19 cellular contexts compared by ENCODE assay signal in the genomic region with DNA sequence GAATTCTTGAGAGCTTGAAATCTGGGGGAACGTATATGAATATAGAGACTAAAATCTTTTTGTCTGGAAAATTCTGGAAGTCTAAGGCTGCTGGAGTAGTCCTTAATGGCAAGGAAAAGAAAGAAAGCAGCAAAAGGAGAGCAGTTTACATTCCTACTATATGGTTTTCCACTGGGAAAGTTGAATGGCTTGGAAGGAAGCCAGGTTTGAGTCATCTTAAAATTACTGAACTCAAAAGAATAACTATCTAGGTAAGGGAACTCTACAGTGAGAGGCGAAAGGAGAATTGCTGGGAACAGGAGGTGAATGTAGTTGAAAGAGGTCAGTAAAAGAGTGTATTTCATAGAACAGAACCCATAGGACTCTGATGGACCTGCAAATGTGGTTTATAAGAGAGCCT.
DNase-seq lines count a peak whose midpoint lies in the region; ATAC-seq, FAIRE-seq and TF ChIP-seq lines count a peak whose summit lies in the region.
"Had no signal": no experiment of that assay in that cellular context is flagged by ENCODE, and none has a peak within 500 bp of the region (broad histone marks: within the 10 kb centered on the region; RNA-seq: fewer than 3 reads in every experiment).

No MANE protein-coding gene starts in this region.

- no peak for TF ChIP-seq CTCF in PC-3 (conservative IDR thresholded peaks at IDR 0.05; ENCODE audit: low read depth, low read length)
- no peak for TF ChIP-seq CTCF in bronchial epithelial cell (IDR thresholded peaks at IDR 0.05; ENCODE audit: insufficient read depth, low read length, severe bottlenecking)

- H3K4me3 ChIP-seq in PC-3 (ENCODE audit: low read length) (peak overlapping the region; percentile 43; the same call in 1 of the 2 replicates), bronchial epithelial cell (ENCODE audit: low read depth, low read length) (no peak overlapping the region), mesenchymal stem cell (ENCODE audit: insufficient read depth in 1 of 2, low read depth in 1 of 2, low read length in 2 of 2) (no peak overlapping the region)
- H3K4me3 ChIP-seq: sigmoid colon, tibial artery had no signal

- peak overlapping the region; percentile 59 for H3K4me2 ChIP-seq in PC-3 (ENCODE audit: low read length)
- H3K4me2 ChIP-seq in mesenchymal stem cell (ENCODE audit: low read length, poor library complexity, severe bottlenecking), result no peak overlapping the region

- ATAC-seq in PC-3, result peak; percentile 56
- ATAC-seq in GM21360 (IDR thresholded peaks at IDR 0.05; ENCODE audit: unreplicated experiment), result no peak
- no peak for ATAC-seq in HG03280 (IDR thresholded peaks at IDR 0.05; ENCODE audit: unreplicated experiment)
- ATAC-seq in GM19395 (IDR thresholded peaks at IDR 0.05; ENCODE audit: unreplicated experiment), result no peak
- ATAC-seq: naive thymus-derived CD4-positive, alpha-beta T cell; stimulated activated memory B cell treated with anti-CD40 and anti-IgM and Interleukin-4, amounts not matched to agents 10 μg/mL and 1 μg/mL and 100 μg/mL, for 72 hours had no signal

- no peak overlapping the region for H3K27ac ChIP-seq in PC-3 (ENCODE audit: low read length)
- H3K27ac ChIP-seq in mesenchymal stem cell (ENCODE audit: low read length, poor library complexity, severe bottlenecking), result no peak overlapping the region
- H3K27ac ChIP-seq: parathyroid adenoma, sigmoid colon, tibial artery had no signal

- H3K14ac ChIP-seq in mesenchymal stem cell (ENCODE audit: low read length in 2 of 2), result no peak overlapping the region

- no peaks in the 10 kb centered on the region for H3K79me1 ChIP-seq in mesenchymal stem cell (replicated peaks; ENCODE audit: low read length, poor library complexity, severe bottlenecking)

- FAIRE-seq in bronchial epithelial cell (lab: Jason Lieb, UNC), result no peak

- no peaks in the 10 kb centered on the region for H4K20me1 ChIP-seq in PC-3 (ENCODE audit: low read length)

- no peaks in the 10 kb centered on the region for H3F3A ChIP-seq in PC-3 (ENCODE audit: low read length, unreplicated experiment)

- H3K18ac ChIP-seq in mesenchymal stem cell (ENCODE audit: low read depth in 1 of 2, low read length in 2 of 2), result no peak overlapping the region

- no peaks in the 10 kb centered on the region for H3K27me3 ChIP-seq in PC-3 (ENCODE audit: low read length)
- H3K27me3 ChIP-seq in bronchial epithelial cell (ENCODE audit: control insufficient read depth, insufficient read depth, low read length), result no peaks in the 10 kb centered on the region
- H3K27me3 ChIP-seq in mesenchymal stem cell (ENCODE audit: control insufficient read depth in 1 of 2, insufficient read depth in 1 of 2, low read length in 2 of 2), result no peaks in the 10 kb centered on the region
- H3K27me3 ChIP-seq: sigmoid colon, tibial artery had no signal

- no TSS peak for BruUV-seq in PC-3 (replicated peaks; lab: Mats Ljungman, UMichigan)

- no peak overlapping the region for H3K4ac ChIP-seq in mesenchymal stem cell (ENCODE audit: low read depth in 1 of 2, low read length in 2 of 2)

- H3K9ac ChIP-seq in PC-3 (ENCODE audit: low read length) (no peak overlapping the region), mesenchymal stem cell (ENCODE audit: low read length) (no peak overlapping the region)
- H3K9ac ChIP-seq: parathyroid adenoma had no signal

- intact Hi-C loops in PC-3 (cut with micrococcal nuclease), result no loop called here

- no peaks in the 10 kb centered on the region for H3K79me2 ChIP-seq in PC-3 (ENCODE audit: low read length)
- H3K79me2 ChIP-seq: parathyroid adenoma had no signal

- H3K36me3 ChIP-seq in PC-3 (ENCODE audit: low read depth, low read length), result no peaks in the 10 kb centered on the region
- no peaks in the 10 kb centered on the region for H3K36me3 ChIP-seq in bronchial epithelial cell (ENCODE audit: control insufficient read depth, insufficient read depth, low read length)
- no peaks in the 10 kb centered on the region for H3K36me3 ChIP-seq in mesenchymal stem cell (ENCODE audit: control insufficient read depth in 1 of 2, insufficient read depth in 2 of 2, low read depth in 1 of 2, low read length in 2 of 2)
- H3K36me3 ChIP-seq: sigmoid colon, tibial artery had no signal

- H3K4me1 ChIP-seq in PC-3 (ENCODE audit: insufficient read depth, low read length), result peaks cover 4% of the 10 kb centered on the region; the same call in 1 of the 2 replicates
- H3K4me1 ChIP-seq in mesenchymal stem cell (ENCODE audit: control insufficient read depth, insufficient read depth, low read depth, low read length), result no peaks in the 10 kb centered on the region
- H3K4me1 ChIP-seq: parathyroid adenoma, tibial artery had no signal

- CTCF ChIA-PET in PC-3 (lab: Charles Lee), result no interaction called here

- H4K91ac ChIP-seq in mesenchymal stem cell (ENCODE audit: low read length), result no peak overlapping the region

- peak overlapping the region; percentile 59; the same call in 1 of the 2 replicates for H2AFZ ChIP-seq in PC-3 (ENCODE audit: low read length)
- H2AFZ ChIP-seq in mesenchymal stem cell (ENCODE audit: low read depth, low read length), result no peak overlapping the region
- H2AFZ ChIP-seq: parathyroid adenoma had no signal

- DNase-seq in ELR (ENCODE audit: low read depth) (peak; percentile 1), PC-3 (peak; percentile 67), bronchial epithelial cell (ENCODE audit: low read depth) (peak; percentile 40), mesenchymal stem cell (peak; percentile 32), NAMALWA (ENCODE audit: low spot score) (no peak)
- DNase-seq: activated CD4-positive, alpha-beta T cell treated with anti-CD3 and anti-CD28 coated beads for 4 hours; activated naive CD8-positive, alpha-beta T cell treated with anti-CD3 and anti-CD28 coated beads, Interleukin-2, amount 10 ng/mL, durations not matched to agents 7 days and 5 days; H9; naive thymus-derived CD4-positive, alpha-beta T cell; NCI-H1694; RPMI8226; sigmoid colon; SW 1271; tibial artery had no signal

- H3K9me3 ChIP-seq in PC-3 (ENCODE audit: low read length), result no peaks in the 10 kb centered on the region
- H3K9me3 ChIP-seq in mesenchymal stem cell (ENCODE audit: control insufficient read depth, low read length), result no peaks in the 10 kb centered on the region
- H3K9me3 ChIP-seq: sigmoid colon had no signal

- H2AK5ac ChIP-seq in mesenchymal stem cell (ENCODE audit: low read length, severe bottlenecking), result no peak overlapping the region

- H2BK120ac ChIP-seq in mesenchymal stem cell (ENCODE audit: low read depth, low read length), result no peak overlapping the region

- H2BK15ac ChIP-seq in mesenchymal stem cell (ENCODE audit: low read depth, poor library complexity, severe bottlenecking), result no peak overlapping the region

- H3K23ac ChIP-seq in mesenchymal stem cell (ENCODE audit: low read length in 2 of 2), result no peak overlapping the region

- POLR2A ChIA-PET in PC-3 (lab: Charles Lee; ENCODE audit: unreplicated experiment), result no interaction called here

- no peak overlapping the region for H2BK12ac ChIP-seq in mesenchymal stem cell (ENCODE audit: low read length in 2 of 2)

- H3K9me2 ChIP-seq in PC-3 (replicated peaks; ENCODE audit: low read length), result no peaks in the 10 kb centered on the region

- WGBS in mesenchymal stem cell, result 100% methylated on average over 2 of the region's 2 CpGs

- no peak overlapping the region for H2BK5ac ChIP-seq in mesenchymal stem cell (ENCODE audit: low read depth, low read length, poor library complexity, severe bottlenecking)

- H4K8ac ChIP-seq in mesenchymal stem cell (ENCODE audit: low read length), result no peak overlapping the region
